ENCODE assay signal across 9 cellular contexts in the genomic region with DNA sequence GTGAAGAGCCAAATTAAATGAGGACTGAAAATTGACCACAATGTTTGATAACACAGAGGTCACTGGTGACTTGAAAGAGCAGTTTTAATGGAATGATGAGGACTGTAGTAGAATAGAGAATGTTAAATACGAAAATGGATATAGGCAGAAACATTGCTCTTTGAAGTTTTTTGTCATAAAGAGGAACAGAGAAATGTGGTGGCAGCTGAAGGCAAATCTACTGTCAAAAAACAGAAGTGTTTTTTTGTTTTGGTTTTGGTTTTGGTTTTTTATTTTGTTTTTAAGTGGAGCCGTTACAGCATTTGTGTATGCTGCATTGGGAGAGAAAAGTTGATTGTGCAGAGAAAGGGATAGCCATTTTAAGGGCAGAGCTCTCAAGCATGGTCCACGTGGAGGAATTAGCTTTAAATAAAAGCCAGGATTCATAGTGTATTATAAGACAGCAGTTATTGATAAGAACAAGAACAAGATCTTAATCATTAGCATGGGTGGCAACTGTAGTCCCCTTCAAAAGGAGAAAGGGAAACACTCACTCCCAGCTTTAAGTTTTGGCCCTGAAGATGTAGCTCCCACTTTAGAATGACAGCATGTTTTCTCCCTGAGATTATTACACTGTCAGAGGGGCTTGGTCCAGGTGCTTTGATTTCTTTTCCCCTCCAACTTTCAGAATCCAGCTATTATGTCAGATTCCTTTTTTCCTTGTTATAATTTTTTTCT.
DNase-seq lines count a peak whose midpoint lies in the region; ATAC-seq and TF ChIP-seq lines count a peak whose summit lies in the region.
"Had no signal": no experiment of that assay in that cellular context is flagged by ENCODE, and none has a peak within 500 bp of the region (broad histone marks: within the 10 kb centered on the region; RNA-seq: fewer than 3 reads in every experiment).

No MANE protein-coding gene starts in this region.

- TF ChIP-seq CTCF in osteocyte (IDR thresholded peaks at IDR 0.05) = no peak

- H3K27me3 Mint-ChIP-seq in osteocyte (ENCODE audit: unreplicated experiment) = no peaks in the 10 kb centered on the region

- H3K4me1 Mint-ChIP-seq in osteocyte (ENCODE audit: unreplicated experiment) = peaks cover 13% of the 10 kb centered on the region

- peaks cover 5% of the 10 kb centered on the region for H3K9me3 Mint-ChIP-seq in osteocyte (ENCODE audit: unreplicated experiment)

- H3K27ac Mint-ChIP-seq in osteocyte (ENCODE audit: unreplicated experiment) = no peak overlapping the region

- H3K36me3 Mint-ChIP-seq in osteocyte (ENCODE audit: unreplicated experiment) = no peaks in the 10 kb centered on the region

- no peak overlapping the region for H3K4me3 Mint-ChIP-seq in osteocyte (ENCODE audit: unreplicated experiment)

- ATAC-seq in HG03039 (IDR thresholded peaks at IDR 0.05; ENCODE audit: unreplicated experiment) = peak; percentile 99

- peak; percentile 6 to 9 for DNase-seq in AML-193 (lab: John Stamatoyannopoulos, UW)
- DNase-seq in GM19238 (ENCODE audit: insufficient read length, low spot score) = peak; percentile 9
- peak; percentile 60 for DNase-seq in RPMI8226
- no peak for DNase-seq in anterior cingulate cortex (lab: John Stamatoyannopoulos, UW)
- no peak for DNase-seq in osteocyte (ENCODE audit: extremely low spot score, unreplicated experiment)
- no peak for DNase-seq in activated CD8-positive, alpha-beta memory T cell treated with anti-CD3 and anti-CD28 coated beads for 24 hours
- DNase-seq in stimulated activated CD4-positive, alpha-beta T cell treated with anti-CD3 and anti-CD28 coated beads, Interleukin-4, amount 100 ng/mL, for 24 hours = no peak
- DNase-seq: Caco-2 had no signal

Comparison
In these comparisons a context has a peak if more than half of its experiments do, and no peak if none do; other contexts are left out.
1. DNase-seq: peak in AML-193 (2 of 2), GM19238 (single experiment) and RPMI8226 (single experiment); none in anterior cingulate cortex (0 of 58), osteocyte (single experiment), activated CD8-positive, alpha-beta memory T cell treated with anti-CD3 and anti-CD28 coated beads for 24 hours (single experiment) and stimulated activated CD4-positive, alpha-beta T cell treated with anti-CD3 and anti-CD28 coated beads, Interleukin-4, amount 100 ng/mL, for 24 hours (single experiment).